In genomic region chr1:223008808-223009207, GRCh38 we compare ENCODE assay signal across 19 cellular contexts.
"Had no signal": no experiment of that assay in that cellular context is flagged by ENCODE, and none has a peak within 500 bp of the region (broad histone marks: within the 10 kb centered on the region; RNA-seq: fewer than 3 reads in every experiment).

No MANE protein-coding gene starts in this region.

- H3K27ac Mint-ChIP-seq: dendritic cell treated with granulocyte-macrophage colony-stimulating factor and Interleukin-4, amounts not matched to agents 40 ng/mL and 50 ng/mL, for 4 days; effector memory CD8-positive, alpha-beta T cell; naive B cell; stimulated activated memory B cell treated with anti-CD40 and anti-IgM and Interleukin-4, amounts not matched to agents 10 μg/mL and 1 μg/mL and 100 μg/mL, for 72 hours; stimulated activated naive CD8-positive, alpha-beta T cell treated with anti-CD3 and anti-CD28 coated beads, Interleukin-15, amount 100 ng/mL, for 72 hours had no signal

- H3K9me3 Mint-ChIP-seq: dendritic cell treated with granulocyte-macrophage colony-stimulating factor and Interleukin-4, amounts not matched to agents 40 ng/mL and 50 ng/mL, for 4 days; effector memory CD8-positive, alpha-beta T cell; naive B cell; stimulated activated memory B cell treated with anti-CD40 and anti-IgM and Interleukin-4, amounts not matched to agents 10 μg/mL and 1 μg/mL and 100 μg/mL, for 72 hours; stimulated activated naive CD8-positive, alpha-beta T cell treated with anti-CD3 and anti-CD28 coated beads, Interleukin-15, amount 100 ng/mL, for 72 hours had no signal

- DNase-seq: cerebellar nuclear complex; effector memory CD8-positive, alpha-beta T cell; esophagus squamous epithelium; heart left ventricle; hypothalamus; kidney glomerular epithelial cell; mammary epithelial cell; naive B cell; spleen; stimulated activated CD4-positive, alpha-beta T cell treated with anti-CD3 and anti-CD28 coated beads, Interleukin-15, amount 100 ng/mL, for 24 hours; stimulated activated CD4-positive, alpha-beta T cell treated with anti-CD3 and anti-CD28 coated beads, Interleukin-1b, Interleukin-23, amount 100 ng/mL, for 48 hours; stimulated activated CD4-positive, alpha-beta T cell treated with anti-CD3 and anti-CD28 coated beads, Interleukin-4, amount 100 ng/mL, for 24 hours; stimulated activated naive CD8-positive, alpha-beta T cell treated with anti-CD3 and anti-CD28 coated beads, Interleukin-15, amount 100 ng/mL, for 72 hours; testis; trophoblast cell had no signal

- H3K4me1 ChIP-seq: spleen had no signal

- H3K4me3 ChIP-seq: esophagus squamous epithelium, heart left ventricle, spleen, testis had no signal

- H3K4me3 Mint-ChIP-seq: dendritic cell treated with granulocyte-macrophage colony-stimulating factor and Interleukin-4, amounts not matched to agents 40 ng/mL and 50 ng/mL, for 4 days; effector memory CD8-positive, alpha-beta T cell; naive B cell; stimulated activated memory B cell treated with anti-CD40 and anti-IgM and Interleukin-4, amounts not matched to agents 10 μg/mL and 1 μg/mL and 100 μg/mL, for 72 hours; stimulated activated naive CD8-positive, alpha-beta T cell treated with anti-CD3 and anti-CD28 coated beads, Interleukin-15, amount 100 ng/mL, for 72 hours had no signal

- H3K27me3 Mint-ChIP-seq: dendritic cell treated with granulocyte-macrophage colony-stimulating factor and Interleukin-4, amounts not matched to agents 40 ng/mL and 50 ng/mL, for 4 days; stimulated activated memory B cell treated with anti-CD40 and anti-IgM and Interleukin-4, amounts not matched to agents 10 μg/mL and 1 μg/mL and 100 μg/mL, for 72 hours had no signal

- H3K4me1 Mint-ChIP-seq: naive B cell; stimulated activated memory B cell treated with anti-CD40 and anti-IgM and Interleukin-4, amounts not matched to agents 10 μg/mL and 1 μg/mL and 100 μg/mL, for 72 hours; stimulated activated naive CD8-positive, alpha-beta T cell treated with anti-CD3 and anti-CD28 coated beads, Interleukin-15, amount 100 ng/mL, for 72 hours had no signal

- H3K27me3 ChIP-seq: esophagus squamous epithelium, heart left ventricle, testis had no signal

- ATAC-seq: effector memory CD8-positive, alpha-beta T cell; heart left ventricle; left lobe of liver; sciatic nerve; stimulated activated memory B cell treated with anti-CD40 and anti-IgM and Interleukin-4, amounts not matched to agents 10 μg/mL and 1 μg/mL and 100 μg/mL, for 72 hours; stimulated activated naive CD8-positive, alpha-beta T cell treated with anti-CD3 and anti-CD28 coated beads, Interleukin-15, amount 100 ng/mL, for 72 hours had no signal

- H3K9me3 ChIP-seq: esophagus squamous epithelium, heart left ventricle, spleen, testis had no signal

- H3K27ac ChIP-seq: esophagus squamous epithelium, spleen had no signal
